In genomic region chr2:208025037-208025813, GRCh38 we compare ENCODE assay signal across 7 cellular contexts. TPM values are rescaled to one million over a fixed set of nuclear protein-coding genes. Genes with fewer than 3 reads are reported as not detected.
DNase-seq lines count a peak whose midpoint lies in the region; ATAC-seq and TF ChIP-seq lines count a peak whose summit lies in the region.

PLEKHM3 (minus strand) TSS chr2:208025527; CDS start chr2:208001639, 23,888 bp downstream.

- H3K9me3 ChIP-seq in sigmoid colon: no peaks in the 10 kb centered on the region

- peak; percentile 95 for ATAC-seq in HG02678 (IDR thresholded peaks at IDR 0.05; ENCODE audit: unreplicated experiment)

- no peak for TF ChIP-seq CTCF in astrocyte of the spinal cord (IDR thresholded peaks at IDR 0.05; ENCODE audit: low read depth, low read length)
- no peak for TF ChIP-seq CTCF in sigmoid colon (IDR thresholded peaks at IDR 0.05)

- TF ChIP-seq EP300 in sigmoid colon (IDR thresholded peaks at IDR 0.05): no peak

- H3K4me1 ChIP-seq in sigmoid colon: peaks cover 0 to 29% (median 17%) of the 10 kb centered on the region in 4 donors

- H3K4me3 ChIP-seq in astrocyte of the spinal cord (ENCODE audit: low read depth, low read length) (peak within 1 kb of the TSS; percentile 82), sigmoid colon (peak within 1 kb of the TSS; percentile 67 to 80 (median 72))

- in situ Hi-C loops in astrocyte of the spinal cord (cut with HindIII; ENCODE audit: low sequenced_read_pairs): no loop called here

- DNase-seq in NCI-H128 (lab: John Stamatoyannopoulos, UW; ENCODE audit: unreplicated experiment): peak; percentile 27
- peak; percentile 69 for DNase-seq in T1000 (lab: John Stamatoyannopoulos, UW)
- peak; percentile 90 for DNase-seq in astrocyte of the spinal cord (ENCODE audit: low read depth, low spot score)
- DNase-seq in hypothalamus (lab: John Stamatoyannopoulos, UW): peak; percentile 47 to 92 (median 82)
- DNase-seq in sigmoid colon: peak; percentile 94

- intact Hi-C loops in sigmoid colon (cut with DNase I): loop anchor here (5.0 kb wide), 1 partner anchor 53 kb away; no protein-coding TSS in a partner anchor

- no peaks in the 10 kb centered on the region for H3K27me3 ChIP-seq in sigmoid colon

- H3K36me3 ChIP-seq in sigmoid colon: no peaks in the 10 kb centered on the region

- TF ChIP-seq POLR2A in GM15510 (IDR thresholded peaks at IDR 0.05; ENCODE audit: borderline replicate concordance, extremely low read depth, insufficient read length) (peak; percentile 85), sigmoid colon (IDR thresholded peaks at IDR 0.05) (peak in 1 of 2 donors; percentile 15)

- H3K27ac ChIP-seq in sigmoid colon: peak within 1 kb of the TSS; percentile 75 to 83 (median 80)

- WGBS in sigmoid colon, 2 donors: 1 to 2% methylated on average over 38 of the region's 38 CpGs

RNA-seq across cellular contexts. Expression of gene PLEKHM3, which starts in this region (rescaled TPM):
- total RNA-seq in sigmoid colon: 10 to 100 TPM; 29.1 to 47.9 (median 33.8) TPM
- 1 to 10 TPM; 1.2 to 3.7 (median 2.5) TPM for polyA plus RNA-seq in sigmoid colon

Comparison
In these comparisons a context has a peak if more than half of its experiments do, and no peak if none do; other contexts are left out.
1. Peak in every context shown above with its lines: DNase-seq, ATAC-seq, H3K4me3 ChIP-seq and H3K27ac ChIP-seq.
2. DNase-seq: peak in every context shown above with its lines; median percentile 94 in sigmoid colon; 90 in astrocyte of the spinal cord; 82 in hypothalamus; 69 in T1000; 27 in NCI-H128.